ENCODE assay signal across 2 cellular contexts in the genomic region with DNA sequence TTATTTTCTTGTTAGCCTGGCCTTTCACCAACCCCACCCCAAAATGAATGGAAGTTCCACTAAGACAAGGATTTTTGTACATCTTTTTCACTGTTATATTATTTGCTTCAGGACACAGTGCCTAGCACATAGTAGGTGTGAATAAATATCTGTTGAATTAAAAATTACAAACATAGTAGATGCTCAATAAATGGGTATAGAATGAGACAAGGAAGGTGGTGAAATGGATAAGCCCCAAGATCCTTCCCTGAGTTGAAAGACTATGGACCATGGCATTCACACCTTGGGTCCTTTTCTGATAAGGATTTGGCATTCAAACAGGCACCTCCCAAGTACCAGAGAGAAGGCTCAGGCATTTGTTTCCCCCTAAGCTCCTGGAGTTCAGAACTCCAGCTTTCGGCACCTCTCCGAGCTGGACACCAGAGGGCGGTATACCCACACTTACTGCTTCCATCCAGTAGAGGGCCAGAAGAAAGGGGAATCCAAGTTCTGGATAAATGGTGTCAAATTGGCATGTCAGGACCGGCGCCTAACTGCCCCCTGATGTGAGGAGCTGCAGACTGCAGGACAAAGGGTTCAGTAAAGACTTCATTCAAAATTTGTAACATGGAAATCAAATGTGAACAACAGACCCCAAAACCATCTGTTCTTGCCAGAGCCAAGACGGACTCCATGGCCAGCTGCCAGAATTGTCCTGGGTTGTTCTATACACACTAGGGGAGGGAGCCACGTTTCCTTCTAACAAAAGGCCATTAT.
TF ChIP-seq lines count a peak whose summit lies in the region.

No MANE protein-coding gene starts in this region.

TF ChIP-seq in HEK293, 187 proteins besides CTCF, POLR2A, EP300 and RAD21 (continued from another document and continues in another):
- TF ChIP-seq PRDM10 (tag by site-specific recombination; IDR thresholded peaks at IDR 0.05), result peak; percentile 75
- no peak for TF ChIP-seq ZNF548 (tag by site-specific recombination; IDR thresholded peaks at IDR 0.05)
- no peak for TF ChIP-seq GFI1B (tag by site-specific recombination; IDR thresholded peaks at IDR 0.05)
- no peak for TF ChIP-seq ZNF211 (tag by site-specific recombination; IDR thresholded peaks at IDR 0.05; ENCODE audit: low read depth)
- TF ChIP-seq ZNF341 (tag by site-specific recombination; IDR thresholded peaks at IDR 0.05; ENCODE audit: low read depth), result no peak
- TF ChIP-seq ZFHX2 (tag by site-specific recombination; conservative IDR thresholded peaks at IDR 0.05), result no peak
- no peak for TF ChIP-seq ZNF48 (tag by site-specific recombination; IDR thresholded peaks at IDR 0.05)
- TF ChIP-seq ZNF843 (tag by site-specific recombination; IDR thresholded peaks at IDR 0.05), result 0 out of 2 replicates have a peak, but pooled peaks have one; percentile 21
- TF ChIP-seq IKZF3 (tag by site-specific recombination; IDR thresholded peaks at IDR 0.05), result 0 out of 2 replicates have a peak, but pooled peaks have one; percentile 36
- TF ChIP-seq ZNF19 (tag by site-specific recombination; IDR thresholded peaks at IDR 0.05; ENCODE audit: low read depth), result no peak
- no peak for TF ChIP-seq ZNF555 (tag by site-specific recombination; conservative IDR thresholded peaks at IDR 0.05)
- no peak for TF ChIP-seq PRDM4 (tag by site-specific recombination; IDR thresholded peaks at IDR 0.05)
- TF ChIP-seq ELK4 (IDR thresholded peaks at IDR 0.05; ENCODE audit: borderline replicate concordance, low read depth, low read length), result no peak
- TF ChIP-seq KLF7 (tag by site-specific recombination; IDR thresholded peaks at IDR 0.05; ENCODE audit: borderline replicate concordance), result no peak
- no peak for TF ChIP-seq SP2 (tag by site-specific recombination; IDR thresholded peaks at IDR 0.05)
- no peak for TF ChIP-seq ZNF529 (tag by site-specific recombination; IDR thresholded peaks at IDR 0.05; ENCODE audit: insufficient replicate concordance)
- TF ChIP-seq ZBTB49 (tag by site-specific recombination; IDR thresholded peaks at IDR 0.05; ENCODE audit: low read depth), result no peak
- peak; percentile 60 for TF ChIP-seq ZNF335 (tag by site-specific recombination; conservative IDR thresholded peaks at IDR 0.05)

TF ChIP-seq in GM12878, 131 proteins besides CTCF, POLR2A, EP300 and RAD21 (continued from another document):
- no peak for TF ChIP-seq CEBPZ (IDR thresholded peaks at IDR 0.05; ENCODE audit: low read depth, low read length)
- TF ChIP-seq SMC3 (IDR thresholded peaks at IDR 0.05; ENCODE audit: borderline replicate concordance, low read length), result peak; percentile 85
- TF ChIP-seq CREB1 (IDR thresholded peaks at IDR 0.05; ENCODE audit: low read depth), result no peak
- TF ChIP-seq SMAD5 (IDR thresholded peaks at IDR 0.05; ENCODE audit: low read depth), result no peak
- TF ChIP-seq PAX5 (IDR thresholded peaks at IDR 0.05; ENCODE audit: borderline replicate concordance, low read depth, low read length), result no peak
